In the genomic region with DNA sequence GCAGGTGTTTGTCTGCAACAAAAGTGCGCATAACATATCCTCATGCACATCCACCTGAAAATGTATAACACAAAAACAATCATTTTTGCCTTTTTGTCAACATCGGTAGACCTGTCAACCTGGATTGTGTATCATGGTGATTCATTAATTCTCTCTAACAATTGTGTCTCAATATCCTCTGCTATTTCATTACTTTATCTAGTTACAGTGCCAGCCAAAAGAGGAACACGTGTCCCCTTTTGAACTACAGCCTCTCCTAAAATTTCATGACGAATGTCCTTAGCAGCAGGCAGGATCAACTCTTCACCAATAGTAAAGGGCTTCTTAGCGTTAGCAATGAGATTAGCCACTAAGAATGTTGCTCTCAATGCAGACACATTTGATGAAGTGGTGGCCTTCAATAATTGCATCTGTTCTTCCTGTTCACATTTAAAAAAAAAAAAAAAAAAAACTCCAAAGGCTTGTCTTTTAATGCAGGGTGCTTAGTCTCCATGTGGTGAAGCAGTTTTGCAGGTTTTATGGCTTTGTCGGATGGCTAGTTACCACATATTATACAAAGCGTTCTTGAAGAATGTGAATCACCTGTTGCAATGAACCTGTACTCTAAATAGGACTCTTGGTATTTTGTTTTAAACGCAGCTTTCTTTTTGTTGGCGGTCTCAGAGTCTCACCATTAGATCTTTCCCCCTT, we compare ENCODE assay signal across 22 cellular contexts. TPM values are rescaled to one million over a fixed set of nuclear protein-coding genes. Genes with fewer than 3 reads are reported as not detected.
DNase-seq lines count a peak whose midpoint lies in the region; ATAC-seq, FAIRE-seq and TF ChIP-seq lines count a peak whose summit lies in the region.
"Had no signal": no experiment of that assay in that cellular context is flagged by ENCODE, and none has a peak within 500 bp of the region (broad histone marks: within the 10 kb centered on the region; RNA-seq: fewer than 3 reads in every experiment).

No MANE protein-coding gene starts in this region.

- H3K4me3 Mint-ChIP-seq in naive thymus-derived CD4-positive, alpha-beta T cell = no peak overlapping the region
- H3K4me3 Mint-ChIP-seq: CD4-positive, CD25-positive, alpha-beta regulatory T cell; CD8-positive, alpha-beta memory T cell; HFFc6 had no signal

- H3K9me3 ChIP-seq in naive thymus-derived CD4-positive, alpha-beta T cell (ENCODE audit: control insufficient read depth in 2 of 3, low read length in 3 of 3) = no peaks in the 10 kb centered on the region
- H3K9me3 ChIP-seq: BE2C had no signal

- peaks cover 3 to 38% (median 5%) of the 10 kb centered on the region in 5 donors for H3K27me3 Mint-ChIP-seq in naive thymus-derived CD4-positive, alpha-beta T cell

- peak; percentile 34 for ATAC-seq in naive thymus-derived CD4-positive, alpha-beta T cell
- ATAC-seq in HG03095 (IDR thresholded peaks at IDR 0.05; ENCODE audit: unreplicated experiment) = no peak
- ATAC-seq: HCT116 had no signal

- intact Hi-C loops in naive thymus-derived CD4-positive, alpha-beta T cell (cut with micrococcal nuclease) = no loop called here

- H3K27ac Mint-ChIP-seq in naive thymus-derived CD4-positive, alpha-beta T cell = no peak overlapping the region
- H3K27ac Mint-ChIP-seq: CD4-positive, CD25-positive, alpha-beta regulatory T cell; CD8-positive, alpha-beta memory T cell; HFFc6 had no signal

- H3K27ac ChIP-seq in naive thymus-derived CD4-positive, alpha-beta T cell (ENCODE audit: low read depth, low read length) = no peak overlapping the region
- H3K27ac ChIP-seq: HL-60 had no signal

- H3K36me3 ChIP-seq in bronchial epithelial cell (ENCODE audit: control insufficient read depth, insufficient read depth, low read length) = no peaks in the 10 kb centered on the region
- H3K36me3 ChIP-seq in naive thymus-derived CD4-positive, alpha-beta T cell (ENCODE audit: control insufficient read depth in 2 of 3, insufficient read depth in 3 of 3, low read length in 3 of 3) = no peaks in the 10 kb centered on the region
- H3K36me3 ChIP-seq: BE2C had no signal

- H3K4me3 ChIP-seq in bronchial epithelial cell (ENCODE audit: low read depth, low read length) = no peak overlapping the region
- no peak overlapping the region for H3K4me3 ChIP-seq in naive thymus-derived CD4-positive, alpha-beta T cell (ENCODE audit: low read length)

- H3K4me1 Mint-ChIP-seq in naive thymus-derived CD4-positive, alpha-beta T cell = peaks cover 0 to 4% (median 0%) of the 10 kb centered on the region in 7 donors
- H3K4me1 Mint-ChIP-seq: CD4-positive, CD25-positive, alpha-beta regulatory T cell; CD8-positive, alpha-beta memory T cell had no signal

- POLR2A ChIA-PET in naive thymus-derived CD4-positive, alpha-beta T cell (lab: Charles Lee) = no interaction called here

- CTCF ChIA-PET in naive thymus-derived CD4-positive, alpha-beta T cell (lab: Charles Lee) = no interaction called here

- TF ChIP-seq CTCF in bronchial epithelial cell (IDR thresholded peaks at IDR 0.05; ENCODE audit: insufficient read depth, low read length, severe bottlenecking) (no peak), GM20000 (IDR thresholded peaks at IDR 0.05; ENCODE audit: extremely low read depth, missing control alignments) (no peak)

- DNase-seq in NOMO-1 treated with DMSO at 0.1 percent for 48 hours (lab: John Stamatoyannopoulos, UW; ENCODE audit: unreplicated experiment) (peak; percentile 72), bronchial epithelial cell (ENCODE audit: low read depth) (peak; percentile 50), GM20000 (ENCODE audit: low spot score) (no peak), SKM-1 treated with dmso at 0.1 percent for 144 hours (lab: John Stamatoyannopoulos, UW; ENCODE audit: unreplicated experiment) (no peak), NCI-H2081 (lab: John Stamatoyannopoulos, UW) (no peak)
- DNase-seq in naive thymus-derived CD4-positive, alpha-beta T cell = no peak
- DNase-seq: ACHN; BE2C; C1 segment of cervical spinal cord; CD4-positive, CD25-positive, alpha-beta regulatory T cell; CD8-positive, alpha-beta memory T cell; COR-L47; DMS 273 treated with DMSO at 0.1 percent for 48 hours; GOT3; H7; HFFc6 had no signal

- no peak for FAIRE-seq in bronchial epithelial cell (lab: Jason Lieb, UNC)
- FAIRE-seq: A204.1, G401.6, GM12891 had no signal

- H3K27me3 ChIP-seq in bronchial epithelial cell (ENCODE audit: control insufficient read depth, insufficient read depth, low read length) = no peaks in the 10 kb centered on the region
- H3K27me3 ChIP-seq in naive thymus-derived CD4-positive, alpha-beta T cell (ENCODE audit: control insufficient read depth in 2 of 2, insufficient read depth in 2 of 2, low read length in 2 of 2) = no peaks in the 10 kb centered on the region
- H3K27me3 ChIP-seq: BE2C had no signal

- peaks cover 0 to 7% (median 0%) of the 10 kb centered on the region in 5 donors for H3K36me3 Mint-ChIP-seq in naive thymus-derived CD4-positive, alpha-beta T cell
- H3K36me3 Mint-ChIP-seq: CD4-positive, CD25-positive, alpha-beta regulatory T cell; CD8-positive, alpha-beta memory T cell had no signal

- no peaks in the 10 kb centered on the region for H3K4me1 ChIP-seq in naive thymus-derived CD4-positive, alpha-beta T cell (ENCODE audit: control insufficient read depth in 2 of 2, insufficient read depth in 2 of 2, low read length in 2 of 2)
- H3K4me1 ChIP-seq: BE2C had no signal

- H3K9me3 Mint-ChIP-seq in naive thymus-derived CD4-positive, alpha-beta T cell = peaks cover 0 to 2% (median 0%) of the 10 kb centered on the region in 11 donors
- H3K9me3 Mint-ChIP-seq: CD8-positive, alpha-beta memory T cell; HFFc6 had no signal

RNA-seq across cellular contexts. Expression of gene MCTP2, which starts 45.7 kb away (rescaled TPM):
- total RNA-seq in bronchial epithelial cell = 15.9 and 20.0 TPM in 2 replicates
- 10 to 100 TPM; 13.8 to 44.5 (median 17.8) TPM for total RNA-seq in naive thymus-derived CD4-positive, alpha-beta T cell
- 1 to 10 TPM; 1.9 to 4.8 TPM for polyA plus RNA-seq in naive thymus-derived CD4-positive, alpha-beta T cell

Comparison
In these comparisons a context has a peak if more than half of its experiments do, and no peak if none do; other contexts are left out.
1. DNase-seq: peak in NOMO-1 treated with DMSO at 0.1 percent for 48 hours (single experiment) and bronchial epithelial cell (single experiment); none in naive thymus-derived CD4-positive, alpha-beta T cell (0 of 9), GM20000 (single experiment), SKM-1 treated with dmso at 0.1 percent for 144 hours (single experiment) and NCI-H2081 (0 of 2).